In genomic region chr3:23996058-23996457, GRCh38 we compare ENCODE assay signal across 21 cellular contexts. TPM values are rescaled to one million over a fixed set of nuclear protein-coding genes. Genes with fewer than 3 reads are reported as not detected.
DNase-seq lines count a peak whose midpoint lies in the region; ATAC-seq and TF ChIP-seq lines count a peak whose summit lies in the region.
"Had no signal": no experiment of that assay in that cellular context is flagged by ENCODE, and none has a peak within 500 bp of the region (broad histone marks: within the 10 kb centered on the region; RNA-seq: fewer than 3 reads in every experiment).

No MANE protein-coding gene starts in this region.

- H3K4me3 Mint-ChIP-seq in osteocyte (ENCODE audit: unreplicated experiment): no peak overlapping the region
- no peak overlapping the region for H3K4me3 Mint-ChIP-seq in CD8-positive, alpha-beta T cell

- peaks cover 3% of the 10 kb centered on the region for H3K27me3 Mint-ChIP-seq in osteocyte (ENCODE audit: unreplicated experiment)
- H3K27me3 Mint-ChIP-seq in CD8-positive, alpha-beta T cell (ENCODE audit: low read depth): peaks cover 4% of the 10 kb centered on the region

- CTCF ChIA-PET in CD8-positive, alpha-beta T cell (lab: Charles Lee): no interaction called here

- no peak overlapping the region for H3K27ac Mint-ChIP-seq in osteocyte (ENCODE audit: unreplicated experiment)
- no peak overlapping the region for H3K27ac Mint-ChIP-seq in CD8-positive, alpha-beta T cell

- DNase-seq in EH (ENCODE audit: low read depth) (peak; percentile 34), fibroblast of lung (ENCODE audit: low read depth in 2 of 2) (peak; percentile 41 to 75), omental fat pad (ENCODE audit: low spot score) (no peak), osteocyte (ENCODE audit: extremely low spot score, unreplicated experiment) (no peak), globus pallidus (ENCODE audit: low spot score) (no peak)
- no peak for DNase-seq in CD8-positive, alpha-beta T cell
- DNase-seq: AML-193; C1 segment of cervical spinal cord; DMS79; Karpas-422; MV-4-11; NCI-H1105 treated with DMSO at 0.1 percent for 48 hours; NCI-H2029 treated with DMSO at 0.1 percent for 48 hours; NCI-H226; NCI-H524; NCI-H774; NK-92 treated with Interleukin-12 subunit alpha and Interleukin-12 subunit beta, amount 100 ng/mL, for 24 hours; SIG-M5 had no signal

- peaks cover 24% of the 10 kb centered on the region for H3K4me1 Mint-ChIP-seq in osteocyte (ENCODE audit: unreplicated experiment)
- peaks cover 14% of the 10 kb centered on the region for H3K4me1 Mint-ChIP-seq in CD8-positive, alpha-beta T cell (ENCODE audit: low read depth)

- POLR2A ChIA-PET in CD8-positive, alpha-beta T cell (lab: Charles Lee): no interaction called here

- intact Hi-C loops in CD8-positive, alpha-beta T cell (cut with DNase I, micrococcal nuclease): no loop called here

- no peak overlapping the region for H3K27ac ChIP-seq in fibroblast of lung (ENCODE audit: insufficient read depth, low read length)
- H3K27ac ChIP-seq in CD8-positive, alpha-beta T cell (ENCODE audit: low read depth, low read length): no peak overlapping the region
- H3K27ac ChIP-seq: A549 had no signal

- no peaks in the 10 kb centered on the region for H3K9me3 Mint-ChIP-seq in osteocyte (ENCODE audit: unreplicated experiment)
- no peaks in the 10 kb centered on the region for H3K9me3 Mint-ChIP-seq in CD8-positive, alpha-beta T cell

- H3K9me3 ChIP-seq in fibroblast of lung (ENCODE audit: control insufficient read depth, insufficient read depth, low read depth, low read length): no peaks in the 10 kb centered on the region
- H3K9me3 ChIP-seq in CD8-positive, alpha-beta T cell (ENCODE audit: low read length): no peaks in the 10 kb centered on the region
- H3K9me3 ChIP-seq: A549 had no signal

- H3K36me3 ChIP-seq in fibroblast of lung (ENCODE audit: control insufficient read depth, insufficient read depth, low read length): no peaks in the 10 kb centered on the region
- no peaks in the 10 kb centered on the region for H3K36me3 ChIP-seq in CD8-positive, alpha-beta T cell (ENCODE audit: insufficient read depth, low read length)

- TF ChIP-seq CTCF in fibroblast of lung (conservative IDR thresholded peaks at IDR 0.05 in 1 of 2, IDR thresholded peaks at IDR 0.05 in 1 of 2; ENCODE audit: low read depth in 1 of 2, low read length in 2 of 2) (no peak), omental fat pad (IDR thresholded peaks at IDR 0.05) (no peak), osteocyte (IDR thresholded peaks at IDR 0.05) (no peak)
- TF ChIP-seq CTCF in CD8-positive, alpha-beta T cell (IDR thresholded peaks at IDR 0.05): no peak

- no peak overlapping the region for H3K9ac ChIP-seq in fibroblast of lung (ENCODE audit: insufficient read depth, low read length)

- no peaks in the 10 kb centered on the region for H4K20me1 ChIP-seq in fibroblast of lung (ENCODE audit: control insufficient read depth, extremely low read depth, insufficient read depth, low read length)

- H3K4me1 ChIP-seq in fibroblast of lung (ENCODE audit: control insufficient read depth, extremely low read depth, insufficient read depth, low read length): peaks cover 2% of the 10 kb centered on the region
- peaks cover 11% of the 10 kb centered on the region for H3K4me1 ChIP-seq in CD8-positive, alpha-beta T cell (ENCODE audit: insufficient read depth, low read length)

- H3K4me3 ChIP-seq in fibroblast of lung (replicated peaks in 1 of 4; ENCODE audit: control extremely low read depth in 1 of 4, insufficient read depth in 1 of 4, low read depth in 3 of 4, low read length in 4 of 4): no peak overlapping the region
- no peak overlapping the region for H3K4me3 ChIP-seq in CD8-positive, alpha-beta T cell (ENCODE audit: low read depth, low read length)
- H3K4me3 ChIP-seq: A549 had no signal

- no peak overlapping the region for H3K4me2 ChIP-seq in fibroblast of lung (ENCODE audit: extremely low read depth, insufficient read depth, low read length)
- H3K4me2 ChIP-seq: A549 had no signal

- no peaks in the 10 kb centered on the region for H3K27me3 ChIP-seq in fibroblast of lung (ENCODE audit: control insufficient read depth, insufficient read depth, low read length)
- no peaks in the 10 kb centered on the region for H3K27me3 ChIP-seq in CD8-positive, alpha-beta T cell (ENCODE audit: insufficient read depth, low read length)

- ATAC-seq in SK-N-SH treated with all-trans-retinoic acid at 6 μM for 48 hours: no peak
- ATAC-seq in omental fat pad (ENCODE audit: low FRiP score): peak; percentile 38
- ATAC-seq in CD8-positive, alpha-beta T cell: no peak
- ATAC-seq in HG02678 (IDR thresholded peaks at IDR 0.05; ENCODE audit: unreplicated experiment): no peak
- ATAC-seq: A549 had no signal

- no peaks in the 10 kb centered on the region for H3K36me3 Mint-ChIP-seq in osteocyte (ENCODE audit: unreplicated experiment)
- no peaks in the 10 kb centered on the region for H3K36me3 Mint-ChIP-seq in CD8-positive, alpha-beta T cell

- H3K79me2 ChIP-seq in fibroblast of lung (ENCODE audit: control insufficient read depth, insufficient read depth, low read length): no peaks in the 10 kb centered on the region

- H2AFZ ChIP-seq in fibroblast of lung (ENCODE audit: low read length): no peak overlapping the region

TF ChIP-seq in SK-N-SH treated with all-trans-retinoic acid at 6 μM for 48 hours, 23 proteins besides CTCF, POLR2A, EP300 and RAD21:
- TF ChIP-seq CREB5 (CRISPR knock-in tag; IDR thresholded peaks at IDR 0.05; ENCODE audit: low read depth) (no peak), ISL1 (CRISPR knock-in tag; IDR thresholded peaks at IDR 0.05) (peak; percentile 65), BACH2 (CRISPR knock-in tag; IDR thresholded peaks at IDR 0.05; ENCODE audit: borderline replicate concordance) (no peak), ZNF8 (CRISPR knock-in tag; IDR thresholded peaks at IDR 0.05) (no peak), TSHZ2 (CRISPR knock-in tag; IDR thresholded peaks at IDR 0.05) (no peak)

RNA-seq across cellular contexts. Expression of gene NR1D2, which starts 51.0 kb away (rescaled TPM):
- total RNA-seq in fibroblast of lung (55.7 and 85.2 TPM in 2 replicates), omental fat pad (10 to 100 TPM; 19.6 to 36.9 (median 22.7) TPM), osteocyte (26.4 and 29.2 TPM in 2 replicates)
- 27.7 and 41.5 TPM in 2 replicates for polyA plus RNA-seq in fibroblast of lung
- 20.1 and 28.0 TPM in 2 replicates for polyA plus RNA-seq in fibroblast of lung (2012)
- 7.0 and 9.1 TPM in 2 replicates for polyA minus RNA-seq in fibroblast of lung (ENCODE audit: low replicate concordance)
- total RNA-seq in CD8-positive, alpha-beta T cell: 100 to 1,000 TPM; 126 to 129 TPM

Comparison
In these comparisons a context has a peak if more than half of its experiments do, and no peak if none do; other contexts are left out.
1. DNase-seq: peak in EH (single experiment) and fibroblast of lung (2 of 2); none in omental fat pad (single experiment), osteocyte (single experiment), globus pallidus (single experiment) and CD8-positive, alpha-beta T cell (0 of 7).